In genomic region chr14:29521526-29522137, GRCh38 we compare ENCODE assay signal across 9 cellular contexts.
DNase-seq lines count a peak whose midpoint lies in the region; ATAC-seq and TF ChIP-seq lines count a peak whose summit lies in the region.
"Had no signal": no experiment of that assay in that cellular context is flagged by ENCODE, and none has a peak within 500 bp of the region (broad histone marks: within the 10 kb centered on the region; RNA-seq: fewer than 3 reads in every experiment).

No MANE protein-coding gene starts in this region.

- TF ChIP-seq CTCF in chondrocyte (IDR thresholded peaks at IDR 0.05) (peak; percentile 45), GM10266 (IDR thresholded peaks at IDR 0.05; ENCODE audit: control insufficient read depth, insufficient read depth, low read depth, missing control alignments) (no peak), mesothelial cell of epicardium (IDR thresholded peaks at IDR 0.05; ENCODE audit: unreplicated experiment) (no peak)

- ATAC-seq in activated T-helper 17 cell treated with anti-CD3 and anti-CD28 coated beads, Interleukin-2, amount 50 U/mL, for 72 hours (replicated peaks): no peak
- no peak for ATAC-seq in esophagus mucosa

- H3K4me1 Mint-ChIP-seq in chondrocyte (ENCODE audit: low read depth): no peaks in the 10 kb centered on the region
- H3K4me1 Mint-ChIP-seq in activated T-helper 17 cell treated with anti-CD3 and anti-CD28 coated beads, Interleukin-2, amount 50 U/mL, for 72 hours: no peaks in the 10 kb centered on the region
- no peaks in the 10 kb centered on the region for H3K4me1 Mint-ChIP-seq in mesothelial cell of epicardium

- H3K9me3 Mint-ChIP-seq in chondrocyte (ENCODE audit: low read depth): peaks cover 8% of the 10 kb centered on the region
- H3K9me3 Mint-ChIP-seq in activated T-helper 17 cell treated with anti-CD3 and anti-CD28 coated beads, Interleukin-2, amount 50 U/mL, for 72 hours: peaks cover 11% of the 10 kb centered on the region
- H3K9me3 Mint-ChIP-seq in mesothelial cell of epicardium: peaks cover 5% of the 10 kb centered on the region

- H3K27ac Mint-ChIP-seq in chondrocyte (ENCODE audit: unreplicated experiment) (no peak overlapping the region), mesothelial cell of epicardium (no peak overlapping the region)
- H3K27ac Mint-ChIP-seq in activated T-helper 17 cell treated with anti-CD3 and anti-CD28 coated beads, Interleukin-2, amount 50 U/mL, for 72 hours: no peak overlapping the region

- H3K4me3 Mint-ChIP-seq in chondrocyte (ENCODE audit: unreplicated experiment) (no peak overlapping the region), mesothelial cell of epicardium (no peak overlapping the region)
- H3K4me3 Mint-ChIP-seq in activated T-helper 17 cell treated with anti-CD3 and anti-CD28 coated beads, Interleukin-2, amount 50 U/mL, for 72 hours: no peak overlapping the region

- H3K36me3 Mint-ChIP-seq in chondrocyte (ENCODE audit: low read depth) (peaks cover 2% of the 10 kb centered on the region), mesothelial cell of epicardium (no peaks in the 10 kb centered on the region)
- no peaks in the 10 kb centered on the region for H3K36me3 Mint-ChIP-seq in activated T-helper 17 cell treated with anti-CD3 and anti-CD28 coated beads, Interleukin-2, amount 50 U/mL, for 72 hours (ENCODE audit: low read depth)

- H3K27me3 Mint-ChIP-seq in chondrocyte (ENCODE audit: low read depth): peaks cover 8% of the 10 kb centered on the region
- H3K27me3 Mint-ChIP-seq in activated T-helper 17 cell treated with anti-CD3 and anti-CD28 coated beads, Interleukin-2, amount 50 U/mL, for 72 hours: no peaks in the 10 kb centered on the region
- peaks cover 7% of the 10 kb centered on the region for H3K27me3 Mint-ChIP-seq in mesothelial cell of epicardium (ENCODE audit: low read depth)

- peak; percentile 4 for DNase-seq in stimulated activated CD4-positive, alpha-beta T cell treated with anti-CD3 and anti-CD28 coated beads, Interleukin-15, amount 100 ng/mL, for 24 hours
- DNase-seq in stimulated activated CD4-positive, alpha-beta T cell treated with anti-CD3 and anti-CD28 coated beads, Interleukin-4, amount 100 ng/mL, for 1 hour: no peak
- peak; percentile 21 for DNase-seq in NCI-H2227 (lab: John Stamatoyannopoulos, UW; ENCODE audit: unreplicated experiment)
- no peak for DNase-seq in chondrocyte (ENCODE audit: low spot score)
- no peak for DNase-seq in GM10266 (ENCODE audit: extremely low spot score)
- no peak for DNase-seq in mesothelial cell of epicardium (ENCODE audit: low spot score in 2 of 2, unreplicated experiment in 2 of 2)
- DNase-seq: caudate nucleus had no signal

Comparison
In these comparisons a context has a peak if more than half of its experiments do, and no peak if none do; other contexts are left out.
1. DNase-seq: peak in stimulated activated CD4-positive, alpha-beta T cell treated with anti-CD3 and anti-CD28 coated beads, Interleukin-15, amount 100 ng/mL, for 24 hours (single experiment) and NCI-H2227 (single experiment); none in stimulated activated CD4-positive, alpha-beta T cell treated with anti-CD3 and anti-CD28 coated beads, Interleukin-4, amount 100 ng/mL, for 1 hour (single experiment), chondrocyte (single experiment), GM10266 (single experiment) and mesothelial cell of epicardium (0 of 2).